ENCODE assay signal across 14 cellular contexts in the genomic region with DNA sequence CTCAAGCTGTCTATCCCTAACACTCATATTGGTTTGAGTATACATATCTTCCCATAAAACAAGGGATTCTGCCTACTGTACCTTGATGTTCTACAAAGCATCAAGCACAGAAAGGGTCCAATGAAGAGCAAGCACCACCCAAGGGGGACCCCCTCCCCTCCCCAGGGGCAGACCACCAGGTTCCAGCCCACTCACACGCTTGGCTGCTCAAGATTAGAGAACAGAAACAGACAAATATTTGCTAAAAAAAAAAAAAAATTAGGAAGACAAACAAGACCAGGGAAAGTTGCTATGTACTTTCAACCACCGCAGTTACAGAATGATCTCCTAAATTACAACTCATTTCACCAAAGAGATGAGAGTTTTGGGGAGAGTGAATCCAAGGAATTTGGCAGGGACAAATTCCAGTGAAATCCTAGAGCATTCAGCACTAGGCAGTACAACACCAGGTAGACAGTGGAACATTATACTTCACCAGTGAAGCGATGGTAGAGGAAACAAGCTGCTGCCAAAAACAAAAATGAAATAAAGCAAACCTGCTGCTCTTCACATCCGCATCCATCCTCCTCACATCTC. TPM values are rescaled to one million over a fixed set of nuclear protein-coding genes. Genes with fewer than 3 reads are reported as not detected.
DNase-seq lines count a peak whose midpoint lies in the region; ATAC-seq, FAIRE-seq and TF ChIP-seq lines count a peak whose summit lies in the region.
"Had no signal": no experiment of that assay in that cellular context is flagged by ENCODE, and none has a peak within 500 bp of the region (broad histone marks: within the 10 kb centered on the region; RNA-seq: fewer than 3 reads in every experiment).

No MANE protein-coding gene starts in this region.

- H4K20me1 ChIP-seq in astrocyte (ENCODE audit: insufficient read depth, low read length) = peaks cover 53% of the 10 kb centered on the region

- no CpG with 5 or more reads among the region's 4 CpGs for WGBS in trophoblast cell (ENCODE audit: extremely low coverage, insufficient coverage, insufficient read length)

- H3K27me3 ChIP-seq in left ventricle myocardium inferior (ENCODE audit: low read depth) (no peaks in the 10 kb centered on the region), astrocyte (ENCODE audit: insufficient read depth, low read length) (no peaks in the 10 kb centered on the region), BE2C (no peaks in the 10 kb centered on the region), HAP-1 (ENCODE audit: low read depth) (no peaks in the 10 kb centered on the region), trophoblast cell (ENCODE audit: insufficient read depth, low read length) (no peaks in the 10 kb centered on the region)
- H3K27me3 ChIP-seq: foreskin keratinocyte, testis had no signal

- H3K27ac Mint-ChIP-seq in astrocyte (ENCODE audit: unreplicated experiment) = peak overlapping the region; percentile 67

- no peaks in the 10 kb centered on the region for H3K9me3 ChIP-seq in left ventricle myocardium inferior (replicated peaks)
- no peaks in the 10 kb centered on the region for H3K9me3 ChIP-seq in astrocyte (ENCODE audit: insufficient read depth, low read depth, low read length)
- H3K9me3 ChIP-seq in BE2C = no peaks in the 10 kb centered on the region
- H3K9me3 ChIP-seq in HAP-1 = no peaks in the 10 kb centered on the region
- no peaks in the 10 kb centered on the region for H3K9me3 ChIP-seq in trophoblast cell (ENCODE audit: insufficient read depth, low read depth, low read length)
- H3K9me3 ChIP-seq: testis had no signal

- H3K18ac ChIP-seq in trophoblast cell (ENCODE audit: low read length) = no peak overlapping the region

- H2AFZ ChIP-seq in astrocyte (ENCODE audit: low read depth, low read length) (no peak overlapping the region), trophoblast cell (ENCODE audit: insufficient read depth, low read length, poor library complexity) (no peak overlapping the region)

- H2BK5ac ChIP-seq in trophoblast cell (ENCODE audit: low read depth, low read length, poor library complexity) = no peak overlapping the region

- TF ChIP-seq CTCF in left ventricle myocardium inferior (IDR thresholded peaks at IDR 0.05; ENCODE audit: borderline replicate concordance) (no peak), astrocyte (IDR thresholded peaks at IDR 0.05; ENCODE audit: insufficient read depth, low read depth, low read length) (no peak), BE2C (IDR thresholded peaks at IDR 0.05; ENCODE audit: low read depth, low read length) (no peak)

- H2AK5ac ChIP-seq in trophoblast cell (ENCODE audit: low read length) = no peak overlapping the region

- no peaks in the 10 kb centered on the region for H3K27me3 Mint-ChIP-seq in astrocyte (ENCODE audit: low read depth, unreplicated experiment)

- H3K14ac ChIP-seq in trophoblast cell (ENCODE audit: low read length) = no peak overlapping the region

- no peak for FAIRE-seq in astrocyte (lab: Jason Lieb, UNC)
- FAIRE-seq: bronchial epithelial cell had no signal

- H3K4me1 Mint-ChIP-seq in astrocyte (ENCODE audit: low read depth, unreplicated experiment) = peaks cover 70% of the 10 kb centered on the region

- no peak overlapping the region for H2BK120ac ChIP-seq in trophoblast cell (ENCODE audit: insufficient read depth, low read length, poor library complexity)

- H3K4me3 ChIP-seq in left ventricle myocardium inferior = no peak overlapping the region
- no peak overlapping the region for H3K4me3 ChIP-seq in astrocyte (ENCODE audit: insufficient read depth, low read depth, low read length)
- H3K4me3 ChIP-seq in BE2C (ENCODE audit: low read depth, low read length) = no peak overlapping the region
- H3K4me3 ChIP-seq in HAP-1 = no peak overlapping the region
- H3K4me3 ChIP-seq in trophoblast cell (ENCODE audit: low read depth, low read length) = no peak overlapping the region
- H3K4me3 ChIP-seq: testis had no signal

- in situ Hi-C loops in HAP-1 (cut with MboI; ENCODE audit: low sequenced_read_pairs) = no loop called here

- H3K4me2 ChIP-seq in astrocyte (ENCODE audit: low read length) = no peak overlapping the region
- no peak overlapping the region for H3K4me2 ChIP-seq in trophoblast cell (ENCODE audit: low read length)

- DNase-seq in left ventricle myocardium inferior = no peak
- no peak for DNase-seq in left ventricle myocardium superior
- DNase-seq in astrocyte (ENCODE audit: low read depth) = no peak
- DNase-seq in kidney glomerular epithelial cell (lab: John Stamatoyannopoulos, UW) = no peak
- DNase-seq in BE2C = no peak
- DNase-seq in HAP-1 (ENCODE audit: low spot score in 2 of 2) = no peak
- DNase-seq in trophoblast cell = no peak
- DNase-seq: COR-L47, foreskin keratinocyte, NCI-H1436, SHP77, testis had no signal

- H3K9ac ChIP-seq in astrocyte (ENCODE audit: low read length) = no peak overlapping the region
- no peak overlapping the region for H3K9ac ChIP-seq in trophoblast cell (ENCODE audit: low read length)

- H4K91ac ChIP-seq in trophoblast cell (ENCODE audit: low read depth, low read length) = no peak overlapping the region

- peaks cover 9% of the 10 kb centered on the region for H3K79me2 ChIP-seq in astrocyte (ENCODE audit: insufficient read depth, low read length)
- no peaks in the 10 kb centered on the region for H3K79me2 ChIP-seq in trophoblast cell (ENCODE audit: control insufficient read depth, insufficient read depth, low read length, poor library complexity)

- peaks cover 11% of the 10 kb centered on the region for H3K36me3 Mint-ChIP-seq in astrocyte (ENCODE audit: low read depth, unreplicated experiment)

- H2BK12ac ChIP-seq in trophoblast cell (ENCODE audit: low read length) = no peak overlapping the region

- no peak overlapping the region for H3K4ac ChIP-seq in trophoblast cell (ENCODE audit: low read depth, low read length)

- no peak overlapping the region for H4K8ac ChIP-seq in trophoblast cell (ENCODE audit: low read depth, low read length)

- no peaks in the 10 kb centered on the region for H3K9me3 Mint-ChIP-seq in astrocyte (ENCODE audit: unreplicated experiment)

- peak overlapping the region; percentile 54 for H3K27ac ChIP-seq in left ventricle myocardium inferior (replicated peaks)
- no peak overlapping the region for H3K27ac ChIP-seq in astrocyte (ENCODE audit: low read depth, low read length)
- H3K27ac ChIP-seq in trophoblast cell (ENCODE audit: low read depth, low read length) = no peak overlapping the region
- H3K27ac ChIP-seq: foreskin keratinocyte had no signal

- no peak overlapping the region for H4K12ac ChIP-seq in trophoblast cell (ENCODE audit: low read depth, low read length)

- ATAC-seq in left ventricle myocardium superior = no peak
- ATAC-seq in HG02885 (IDR thresholded peaks at IDR 0.05; ENCODE audit: poor library complexity, unreplicated experiment) = peak; percentile 17

- no peak overlapping the region for H3K23ac ChIP-seq in trophoblast cell (ENCODE audit: low read length)

- intact Hi-C loops in left ventricle myocardium inferior (cut with micrococcal nuclease) = no loop called here
- intact Hi-C loops in left ventricle myocardium superior (cut with micrococcal nuclease) = no loop called here

- H3K4me3 Mint-ChIP-seq in astrocyte (ENCODE audit: unreplicated experiment) = peak overlapping the region; percentile 56

- H3K36me3 ChIP-seq in left ventricle myocardium inferior (no peaks in the 10 kb centered on the region), astrocyte (ENCODE audit: insufficient read depth, low read length) (no peaks in the 10 kb centered on the region), BE2C (peaks cover 26% of the 10 kb centered on the region), HAP-1 (replicated peaks) (no peaks in the 10 kb centered on the region), trophoblast cell (ENCODE audit: control insufficient read depth in 1 of 2, insufficient read depth in 2 of 2, low read length in 2 of 2) (peaks cover 2 to 3% of the 10 kb centered on the region in 2 experiments)

- no peaks in the 10 kb centered on the region for H3K79me1 ChIP-seq in trophoblast cell (ENCODE audit: low read length)

- H3K4me1 ChIP-seq in left ventricle myocardium inferior (peaks cover 84% of the 10 kb centered on the region), astrocyte (ENCODE audit: insufficient read depth, low read length) (peaks cover 16% of the 10 kb centered on the region), BE2C (peaks cover 74% of the 10 kb centered on the region), HAP-1 (no peaks in the 10 kb centered on the region), trophoblast cell (ENCODE audit: control insufficient read depth in 1 of 2, insufficient read depth in 2 of 2, low read length in 2 of 2) (peaks cover 3 to 8% of the 10 kb centered on the region in 2 experiments)
- H3K4me1 ChIP-seq: foreskin keratinocyte had no signal

RNA-seq across cellular contexts. Expression of gene SMCO4, which starts 17.0 kb away (rescaled TPM):
- total RNA-seq in left ventricle myocardium inferior (57.6 TPM), left ventricle myocardium superior (50.7 TPM), astrocyte (29.3 and 36.6 TPM in 2 replicates)
- 83.5 TPM for polyA plus RNA-seq in BE2C (2012; ENCODE audit: insufficient read depth, insufficient read length, low read depth)
- polyA plus RNA-seq in trophoblast cell (2013) = 29.0 and 32.8 TPM in 2 replicates
